ENCODE assay signal across 11 cellular contexts in genomic region chr18:55402731-55403405, GRCh38.
DNase-seq lines count a peak whose midpoint lies in the region; ATAC-seq, FAIRE-seq and TF ChIP-seq lines count a peak whose summit lies in the region.
"Had no signal": no experiment of that assay in that cellular context is flagged by ENCODE, and none has a peak within 500 bp of the region (broad histone marks: within the 10 kb centered on the region; RNA-seq: fewer than 3 reads in every experiment).

No MANE protein-coding gene starts in this region.

- H3K9ac ChIP-seq in endothelial cell of umbilical vein (replicated peaks; ENCODE audit: extremely low read depth, insufficient read depth, low read length) (peak overlapping the region; percentile 99), parathyroid adenoma (no peak overlapping the region)

- no peak overlapping the region for H3K27ac Mint-ChIP-seq in activated CD8-positive, alpha-beta T cell treated with anti-CD3 and anti-CD28 coated beads for 36 hours
- H3K27ac Mint-ChIP-seq: activated naive CD8-positive, alpha-beta T cell had no signal

- no peak for ATAC-seq in activated CD8-positive, alpha-beta T cell treated with anti-CD3 and anti-CD28 coated beads for 36 hours
- ATAC-seq in HG02642 (IDR thresholded peaks at IDR 0.05; ENCODE audit: poor library complexity, unreplicated experiment) (no peak), HG03280 (IDR thresholded peaks at IDR 0.05; ENCODE audit: unreplicated experiment) (no peak)

- H3K27me3 ChIP-seq in endothelial cell of umbilical vein (ENCODE audit: control insufficient read depth in 2 of 2, insufficient read depth in 2 of 2, low read length in 2 of 2) = no peaks in the 10 kb centered on the region
- H3K27me3 ChIP-seq in parathyroid adenoma (ENCODE audit: control insufficient read depth, insufficient read depth, low read length) = no peaks in the 10 kb centered on the region

- no peaks in the 10 kb centered on the region for H4K20me1 ChIP-seq in endothelial cell of umbilical vein (replicated peaks; ENCODE audit: control insufficient read depth, extremely low read depth, insufficient read depth, low read length)

- H3K4me3 Mint-ChIP-seq in activated CD8-positive, alpha-beta T cell treated with anti-CD3 and anti-CD28 coated beads for 36 hours = no peak overlapping the region
- H3K4me3 Mint-ChIP-seq: activated naive CD8-positive, alpha-beta T cell had no signal

- no peaks in the 10 kb centered on the region for H3K9me3 Mint-ChIP-seq in activated CD8-positive, alpha-beta T cell treated with anti-CD3 and anti-CD28 coated beads for 36 hours

- intact Hi-C loops in endothelial cell of umbilical vein (cut with micrococcal nuclease) = loop anchor here (1.0 to 10.0 kb wide), 13 partner anchors 10 to 1173 kb away; no protein-coding TSS in a partner anchor
- intact Hi-C loops in activated CD8-positive, alpha-beta T cell treated with anti-CD3 and anti-CD28 coated beads for 36 hours (cut with micrococcal nuclease) = no loop called here

- peaks cover 0 to 1% of the 10 kb centered on the region in 2 experiments for H3K36me3 ChIP-seq in endothelial cell of umbilical vein (ENCODE audit: control insufficient read depth in 2 of 2, extremely low read depth in 1 of 2, insufficient read depth in 2 of 2, low read length in 2 of 2)
- no peaks in the 10 kb centered on the region for H3K36me3 ChIP-seq in parathyroid adenoma (ENCODE audit: control insufficient read depth, insufficient read depth, low read length)

- DNase-seq in AG09309 (ENCODE audit: low read depth) = no peak
- DNase-seq in NCI-H1930 (lab: John Stamatoyannopoulos, UW) = peak; percentile 22 to 76
- DNase-seq in endothelial cell of umbilical vein (ENCODE audit: low read depth, low spot score) = peak; percentile 97
- DNase-seq in activated CD8-positive, alpha-beta T cell treated with anti-CD3 and anti-CD28 coated beads for 36 hours = no peak
- DNase-seq in NAMALWA (ENCODE audit: low spot score) = no peak
- DNase-seq: stimulated activated CD4-positive, alpha-beta T cell treated with anti-CD3 and anti-CD28 coated beads, Interleukin-4, amount 100 ng/mL, for 4 hours; T1000 had no signal

- H2AFZ ChIP-seq in endothelial cell of umbilical vein (ENCODE audit: low read depth, low read length) (no peak overlapping the region), parathyroid adenoma (no peak overlapping the region)

- H3K79me2 ChIP-seq in endothelial cell of umbilical vein (ENCODE audit: control insufficient read depth, insufficient read depth, low read length) (peaks cover 72% of the 10 kb centered on the region), parathyroid adenoma (no peaks in the 10 kb centered on the region)

- H3K4me1 Mint-ChIP-seq in activated CD8-positive, alpha-beta T cell treated with anti-CD3 and anti-CD28 coated beads for 36 hours (ENCODE audit: low read depth) = peaks cover 2% of the 10 kb centered on the region

- peak overlapping the region; percentile 96 for H3K27ac ChIP-seq in endothelial cell of umbilical vein (ENCODE audit: insufficient read depth, low read depth, low read length)
- H3K27ac ChIP-seq in parathyroid adenoma = peak overlapping the region; percentile 7

- peak overlapping the region; percentile 17 for H3K4me3 ChIP-seq in AG09309 (ENCODE audit: control insufficient read depth, low read depth, low read length)
- peak overlapping the region in 2 of 3 experiments; percentile 22 to 98 for H3K4me3 ChIP-seq in endothelial cell of umbilical vein (replicated peaks in 1 of 3; ENCODE audit: insufficient read depth in 1 of 3, low read depth in 1 of 3, low read length in 3 of 3)
- H3K4me3 ChIP-seq in parathyroid adenoma (ENCODE audit: low read depth, low read length) = no peak overlapping the region

- H3K27me3 Mint-ChIP-seq in activated CD8-positive, alpha-beta T cell treated with anti-CD3 and anti-CD28 coated beads for 36 hours = no peaks in the 10 kb centered on the region

- peak; percentile 76 for FAIRE-seq in endothelial cell of umbilical vein (lab: Jason Lieb, UNC)

- peaks cover 57% of the 10 kb centered on the region for H3K4me1 ChIP-seq in endothelial cell of umbilical vein (ENCODE audit: control insufficient read depth, extremely low read depth, insufficient read depth, low read length)
- H3K4me1 ChIP-seq in parathyroid adenoma = peaks cover 9% of the 10 kb centered on the region

- H3K4me2 ChIP-seq in endothelial cell of umbilical vein (ENCODE audit: insufficient read depth, low read length) = peak overlapping the region; percentile 92
- no peak overlapping the region for H3K4me2 ChIP-seq in parathyroid adenoma (ENCODE audit: low read length)

- BruUV-seq in endothelial cell of umbilical vein (replicated peaks; lab: Mats Ljungman, UMichigan) = no TSS peak

- CTCF ChIA-PET in endothelial cell of umbilical vein (lab: Charles Lee) = interaction anchor here (1.0 to 4.5 kb wide), 16 partner anchors 9 to 797 kb away, joined by 3 to 26 read pairs (median 6); no protein-coding TSS in a partner anchor
- CTCF ChIA-PET in activated CD8-positive, alpha-beta T cell treated with anti-CD3 and anti-CD28 coated beads for 36 hours (lab: Charles Lee) = interaction anchor here (1.4 kb wide), 1 partner anchor 18 kb away, joined by 4 read pairs; no protein-coding TSS in a partner anchor

- H3K36me3 Mint-ChIP-seq in activated CD8-positive, alpha-beta T cell treated with anti-CD3 and anti-CD28 coated beads for 36 hours (ENCODE audit: low read depth) = no peaks in the 10 kb centered on the region
- H3K36me3 Mint-ChIP-seq: activated naive CD8-positive, alpha-beta T cell had no signal

- H3K9me1 ChIP-seq in endothelial cell of umbilical vein (replicated peaks; ENCODE audit: control insufficient read depth, extremely low read depth, insufficient read depth, low read length) = no peaks in the 10 kb centered on the region

- dilution Hi-C loops in endothelial cell of umbilical vein (cut with MboI; ENCODE audit: extremely low pct_ligation_motif_present, low sequenced_read_pairs) = no loop called here

- TF ChIP-seq POLR2A in endothelial cell of umbilical vein (IDR thresholded peaks at IDR 0.05; ENCODE audit: low read depth, low read length) = no peak

- TF ChIP-seq CTCF in AG09309 (IDR thresholded peaks at IDR 0.05; ENCODE audit: control insufficient read depth, insufficient read depth, low read depth, low read length, missing control alignments) (no peak), endothelial cell of umbilical vein (IDR thresholded peaks at IDR 0.05; ENCODE audit: extremely low read depth in 1 of 2, insufficient read depth in 1 of 2, low read depth in 1 of 2, low read length in 2 of 2) (no peak), parathyroid adenoma (IDR thresholded peaks at IDR 0.05) (no peak)
- no peak for TF ChIP-seq CTCF in activated CD8-positive, alpha-beta T cell treated with anti-CD3 and anti-CD28 coated beads for 36 hours (IDR thresholded peaks at IDR 0.05)

- H3K9me3 ChIP-seq in endothelial cell of umbilical vein (replicated peaks; ENCODE audit: control insufficient read depth, insufficient read depth, low read length) (no peaks in the 10 kb centered on the region), parathyroid adenoma (ENCODE audit: control insufficient read depth, low read length) (no peaks in the 10 kb centered on the region)

- POLR2A ChIA-PET in endothelial cell of umbilical vein (lab: Charles Lee) = interaction anchor here (0.5 to 2.4 kb wide), 4 partner anchors 15 to 184 kb away, joined by 3 to 11 read pairs (median 4); no protein-coding TSS in a partner anchor
- POLR2A ChIA-PET in activated CD8-positive, alpha-beta T cell treated with anti-CD3 and anti-CD28 coated beads for 36 hours (lab: Charles Lee) = interaction anchor here (0.6 to 0.7 kb wide), 3 partner anchors 52 to 152 kb away, joined by 3 to 4 read pairs (median 3); no protein-coding TSS in a partner anchor

TF ChIP-seq in endothelial cell of umbilical vein, 7 proteins besides CTCF, POLR2A, EP300 and RAD21:
- TF ChIP-seq FOS (IDR thresholded peaks at IDR 0.05; ENCODE audit: borderline replicate concordance, insufficient read depth, low read length) (no peak), POLR2AphosphoS5 (IDR thresholded peaks at IDR 0.05; ENCODE audit: insufficient read depth, low read depth, low read length) (peak; percentile 34), JUN (IDR thresholded peaks at IDR 0.05; ENCODE audit: borderline replicate concordance, insufficient read depth, insufficient read length, low read depth) (peak; percentile 40), EZH2 (IDR thresholded peaks at IDR 0.05; ENCODE audit: borderline replicate concordance, low read depth, low read length, severe bottlenecking) (no peak), GATA2 (IDR thresholded peaks at IDR 0.05; ENCODE audit: insufficient read depth, insufficient read length, low read depth, low read length) (no peak), MYC (IDR thresholded peaks at IDR 0.05; ENCODE audit: low read depth, low read length) (no peak)
- TF ChIP-seq, protein P1, sequence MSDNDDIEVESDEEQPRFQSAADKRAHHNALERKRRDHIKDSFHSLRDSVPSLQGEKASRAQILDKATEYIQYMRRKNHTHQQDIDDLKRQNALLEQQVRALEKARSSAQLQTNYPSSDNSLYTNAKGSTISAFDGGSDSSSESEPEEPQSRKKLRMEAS (IDR thresholded peaks at IDR 0.05; ENCODE audit: insufficient read depth, insufficient read length) = no peak

Comparison
In these comparisons a context has a peak if more than half of its experiments do, and no peak if none do; other contexts are left out.
1. DNase-seq: peak in NCI-H1930 (2 of 2) and endothelial cell of umbilical vein (single experiment); none in AG09309 (single experiment), activated CD8-positive, alpha-beta T cell treated with anti-CD3 and anti-CD28 coated beads for 36 hours (single experiment) and NAMALWA (single experiment).